In genomic region chr3:57983734-57984518, GRCh38 we compare ENCODE assay signal across 8 cellular contexts. TPM values are rescaled to one million over a fixed set of nuclear protein-coding genes. Genes with fewer than 3 reads are reported as not detected.
DNase-seq lines count a peak whose midpoint lies in the region; ATAC-seq and TF ChIP-seq lines count a peak whose summit lies in the region.

No MANE protein-coding gene starts in this region.

- no peak for TF ChIP-seq CTCF in activated CD8-positive, alpha-beta T cell treated with anti-CD3 and anti-CD28 coated beads for 36 hours (IDR thresholded peaks at IDR 0.05)

- CTCF ChIA-PET in activated CD8-positive, alpha-beta T cell treated with anti-CD3 and anti-CD28 coated beads for 36 hours (lab: Charles Lee): interaction anchor here (1.3 to 2.0 kb wide), 2 partner anchors 24 to 25 kb away, joined by 3 to 6 read pairs; partner anchors contain the start of gene FLNB

- no peak overlapping the region for H3K4me3 Mint-ChIP-seq in activated CD8-positive, alpha-beta T cell treated with anti-CD3 and anti-CD28 coated beads for 36 hours

- POLR2A ChIA-PET in activated CD8-positive, alpha-beta T cell treated with anti-CD3 and anti-CD28 coated beads for 36 hours (lab: Charles Lee): no interaction called here

- ATAC-seq in GM18499 (IDR thresholded peaks at IDR 0.05; ENCODE audit: insufficient read depth, unreplicated experiment) (peak; percentile 93), HG02623 (IDR thresholded peaks at IDR 0.05; ENCODE audit: unreplicated experiment) (peak; percentile 96)
- ATAC-seq in activated CD8-positive, alpha-beta T cell treated with anti-CD3 and anti-CD28 coated beads for 36 hours: peak; percentile 97

- peaks cover 18% of the 10 kb centered on the region for H3K4me1 Mint-ChIP-seq in activated CD8-positive, alpha-beta T cell treated with anti-CD3 and anti-CD28 coated beads for 36 hours (ENCODE audit: low read depth)

- no peaks in the 10 kb centered on the region for H3K36me3 Mint-ChIP-seq in activated CD8-positive, alpha-beta T cell treated with anti-CD3 and anti-CD28 coated beads for 36 hours (ENCODE audit: low read depth)

- H3K27ac Mint-ChIP-seq in activated CD8-positive, alpha-beta T cell treated with anti-CD3 and anti-CD28 coated beads for 36 hours: peak overlapping the region; percentile 92

- no peaks in the 10 kb centered on the region for H3K9me3 Mint-ChIP-seq in activated CD8-positive, alpha-beta T cell treated with anti-CD3 and anti-CD28 coated beads for 36 hours

- H3K27me3 Mint-ChIP-seq in activated CD8-positive, alpha-beta T cell treated with anti-CD3 and anti-CD28 coated beads for 36 hours: no peaks in the 10 kb centered on the region

- peak; percentile 86 for DNase-seq in NAMALWA (ENCODE audit: low spot score)
- DNase-seq in activated CD8-positive, alpha-beta T cell treated with anti-CD3 and anti-CD28 coated beads for 36 hours: peak; percentile 76
- peak; percentile 77 for DNase-seq in fibroblast of the conjunctiva (ENCODE audit: low read depth)
- DNase-seq in renal cortical epithelial cell (ENCODE audit: low read depth): peak; percentile 71
- DNase-seq in NK-92 (lab: John Stamatoyannopoulos, UW; ENCODE audit: unreplicated experiment): no peak
- no peak for DNase-seq in GOT3 (lab: John Stamatoyannopoulos, UW)

- intact Hi-C loops in activated CD8-positive, alpha-beta T cell treated with anti-CD3 and anti-CD28 coated beads for 36 hours (cut with micrococcal nuclease): no loop called here

RNA-seq across cellular contexts. Expression of gene FLNB, which starts 24.3 kb away (rescaled TPM):
- 10 to 100 TPM; 26.3 to 28.4 TPM for total RNA-seq in activated CD8-positive, alpha-beta T cell treated with anti-CD3 and anti-CD28 coated beads for 36 hours
- total RNA-seq in renal cortical epithelial cell: 342 and 459 TPM in 2 replicates

Comparison
In these comparisons a context has a peak if more than half of its experiments do, and no peak if none do; other contexts are left out.
1. DNase-seq: peak in NAMALWA (single experiment), activated CD8-positive, alpha-beta T cell treated with anti-CD3 and anti-CD28 coated beads for 36 hours (single experiment), fibroblast of the conjunctiva (single experiment) and renal cortical epithelial cell (single experiment); none in NK-92 (single experiment) and GOT3 (single experiment).
2. RNA of gene FLNB, which starts 24.3 kb away (total RNA-seq): 342 to 459 TPM in renal cortical epithelial cell; 26.3 to 28.4 TPM in activated CD8-positive, alpha-beta T cell treated with anti-CD3 and anti-CD28 coated beads for 36 hours; every median in the first group is over 10 times any median in the second.
3. Peak in every context shown above with its lines, with median percentiles within 50 percentile points of each other: ATAC-seq.